Comparison of ENCODE assay signal across 6 cellular contexts in the genomic region with DNA sequence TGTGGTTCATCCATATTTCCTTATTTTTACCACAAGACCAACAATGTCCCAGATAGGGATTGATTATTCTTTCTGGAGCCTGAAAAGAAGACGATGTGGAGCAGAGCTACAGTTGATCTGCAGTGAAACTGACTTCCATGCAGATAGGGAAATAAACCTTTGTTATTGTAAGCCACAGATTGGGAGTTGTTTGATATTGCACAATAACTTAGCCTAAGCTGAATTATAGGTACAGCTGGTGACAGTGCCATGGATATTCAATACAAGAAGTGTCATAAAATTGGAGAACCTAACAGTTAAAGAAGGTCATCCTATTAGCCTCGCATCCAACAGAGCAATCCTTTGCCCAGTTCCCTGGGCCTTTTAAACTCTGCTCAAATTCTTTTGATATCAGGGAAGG.
"Had no signal": no experiment of that assay in that cellular context is flagged by ENCODE, and none has a peak within 500 bp of the region (broad histone marks: within the 10 kb centered on the region; RNA-seq: fewer than 3 reads in every experiment).

No MANE protein-coding gene starts in this region.

- H3K9me3 ChIP-seq: HAP-1 had no signal

- H3K27ac ChIP-seq: GM23248 had no signal

- DNase-seq: GM23248, H7, Kasumi-1, KG1 had no signal

- H2AFZ ChIP-seq: GM23248 had no signal

- H3K9ac ChIP-seq: GM23248 had no signal

- H3K4me3 ChIP-seq: GM23248, HAP-1 had no signal

- H3K4me1 ChIP-seq: HAP-1 had no signal

- H3K36me3 ChIP-seq: HAP-1 had no signal

- FAIRE-seq: HTR-8/SVneo had no signal
